1 cellular context compared by ENCODE assay signal in the genomic region with DNA sequence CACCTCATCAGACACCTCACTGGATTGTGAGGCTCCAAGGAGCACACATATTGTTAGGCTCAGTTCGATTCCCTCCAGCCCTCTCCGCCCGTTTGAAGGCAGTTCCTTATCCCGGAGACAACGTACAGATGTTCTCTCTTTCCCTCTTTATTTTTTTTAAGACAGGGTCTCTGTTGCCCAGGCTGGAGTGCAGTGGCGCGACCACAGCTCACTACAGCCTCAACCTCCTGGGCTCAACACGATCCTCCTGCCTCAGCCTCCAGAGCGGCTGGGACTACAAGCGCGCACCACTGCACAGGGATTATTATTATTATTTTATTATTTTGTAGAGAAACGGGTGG.
TF ChIP-seq lines count a peak whose summit lies in the region.

No MANE protein-coding gene starts in this region.

TF ChIP-seq in neural cell, 6 proteins besides CTCF, POLR2A, EP300 and RAD21 (continued from another document):
- no peak for TF ChIP-seq TAF1 (IDR thresholded peaks at IDR 0.05; ENCODE audit: low read depth)
- no peak for TF ChIP-seq SMC3 (conservative IDR thresholded peaks at IDR 0.05; ENCODE audit: poor library complexity)
